Comparison of ENCODE assay signal across 1 cellular context in genomic region chr12:108360487-108360886, GRCh38.
TF ChIP-seq lines count a peak whose summit lies in the region.

No MANE protein-coding gene starts in this region.

TF ChIP-seq in GM12878, 131 proteins besides CTCF, POLR2A, EP300 and RAD21 (continued from another document and continues in another):
- TF ChIP-seq SKIL (IDR thresholded peaks at IDR 0.05; ENCODE audit: low read depth, poor library complexity, severe bottlenecking) (peak; percentile 28), KAT2A (conservative IDR thresholded peaks at IDR 0.05; ENCODE audit: control insufficient read depth, low read depth, low read length) (no peak), POU2F2 (IDR thresholded peaks at IDR 0.05; ENCODE audit: borderline replicate concordance, low read depth, low read length) (peak; percentile 91; the same call in 2 of the 3 replicates), NR2C1 (IDR thresholded peaks at IDR 0.05) (no peak), NRF1 (conservative IDR thresholded peaks at IDR 0.05; ENCODE audit: low read depth, low read length) (no peak), FOS (IDR thresholded peaks at IDR 0.05; ENCODE audit: borderline replicate concordance, extremely low read depth, insufficient read length) (no peak), PML (IDR thresholded peaks at IDR 0.05; ENCODE audit: low read length) (no peak), HCFC1 (IDR thresholded peaks at IDR 0.05; ENCODE audit: low read length) (no peak), SMAD5 (IDR thresholded peaks at IDR 0.05; ENCODE audit: low read depth) (no peak), KLF5 (IDR thresholded peaks at IDR 0.05; ENCODE audit: partially characterized antibody) (no peak), GABPA (IDR thresholded peaks at IDR 0.05; ENCODE audit: low read depth) (no peak), IRF3 (IDR thresholded peaks at IDR 0.05) (no peak), ETV6 (conservative IDR thresholded peaks at IDR 0.05 in 1 of 2, IDR thresholded peaks at IDR 0.05 in 1 of 2; ENCODE audit: borderline replicate concordance in 1 of 2, low read depth in 1 of 2) (peak in 1 of 2 experiments; percentile 54; a peak in 1 of 4 replicates), HDAC6 (IDR thresholded peaks at IDR 0.05; ENCODE audit: unreplicated experiment) (no peak), CHD1 (IDR thresholded peaks at IDR 0.05; ENCODE audit: low read depth, low read length) (no peak), JUNB (IDR thresholded peaks at IDR 0.05) (peak; percentile 90), HSF1 (IDR thresholded peaks at IDR 0.05; ENCODE audit: low read depth, low read length) (no peak), SRF (IDR thresholded peaks at IDR 0.05; ENCODE audit: low read depth in 2 of 2, low read length in 2 of 2) (0 out of 4 replicates have a peak, but pooled peaks of 1 of the 2 experiments have one; percentile 34), RUNX3 (IDR thresholded peaks at IDR 0.05; ENCODE audit: low read length) (peak; percentile 98), USF1 (IDR thresholded peaks at IDR 0.05; ENCODE audit: borderline replicate concordance, extremely low read length, insufficient read depth, low read depth, low read length) (no peak), ATF2 (IDR thresholded peaks at IDR 0.05; ENCODE audit: low read length) (peak; percentile 93), PKNOX1 (IDR thresholded peaks at IDR 0.05) (no peak), TCF7 (IDR thresholded peaks at IDR 0.05; ENCODE audit: borderline replicate concordance) (peak; percentile 64; the same call in 1 of the 2 replicates), CEBPZ (IDR thresholded peaks at IDR 0.05; ENCODE audit: low read depth, low read length) (no peak), SMARCA5 (IDR thresholded peaks at IDR 0.05) (no peak), ZNF217 (IDR thresholded peaks at IDR 0.05) (no peak), ZBTB40 (IDR thresholded peaks at IDR 0.05; ENCODE audit: borderline replicate concordance) (no peak), NKRF (conservative IDR thresholded peaks at IDR 0.05) (no peak), ZNF274 (IDR thresholded peaks at IDR 0.05; ENCODE audit: insufficient read depth, insufficient read length) (no peak), NBN (IDR thresholded peaks at IDR 0.05) (0 out of 2 replicates have a peak, but pooled peaks have one; percentile 40), CHD4 (IDR thresholded peaks at IDR 0.05) (no peak), BHLHE40 (IDR thresholded peaks at IDR 0.05; ENCODE audit: borderline replicate concordance in 1 of 2, low read depth in 2 of 2, low read length in 1 of 2) (peak; percentile 46 to 50; a peak in 2 of 4 replicates), ELK1 (IDR thresholded peaks at IDR 0.05; ENCODE audit: low read depth, low read length) (no peak), IKZF1 (conservative IDR thresholded peaks at IDR 0.05) (peak; percentile 92), RB1 (IDR thresholded peaks at IDR 0.05; ENCODE audit: borderline replicate concordance) (no peak), GATAD2B (conservative IDR thresholded peaks at IDR 0.05; ENCODE audit: low read depth) (0 out of 2 replicates have a peak, but pooled peaks have one; percentile 53), IRF5 (IDR thresholded peaks at IDR 0.05; ENCODE audit: borderline replicate concordance) (no peak), CBX5 (IDR thresholded peaks at IDR 0.05; ENCODE audit: low read depth) (no peak), ATF7 (IDR thresholded peaks at IDR 0.05; ENCODE audit: low read depth) (peak; percentile 40; the same call in 1 of the 2 replicates), FOXM1 (IDR thresholded peaks at IDR 0.05; ENCODE audit: low read depth, low read length) (peak; percentile 89)
